ENCODE assay signal across 1 cellular context in genomic region chr2:152448621-152449020, GRCh38.
TF ChIP-seq lines count a peak whose summit lies in the region.

No MANE protein-coding gene starts in this region.

TF ChIP-seq in A549, 52 proteins besides CTCF, POLR2A, EP300 and RAD21 (continued from another document):
- 0 out of 3 replicates have a peak, but pooled peaks have one; percentile 13 for TF ChIP-seq BCL3 (IDR thresholded peaks at IDR 0.05)
